12 cellular contexts compared by ENCODE assay signal in genomic region chr4:115453416-115453815, GRCh38.
"Had no signal": no experiment of that assay in that cellular context is flagged by ENCODE, and none has a peak within 500 bp of the region (broad histone marks: within the 10 kb centered on the region; RNA-seq: fewer than 3 reads in every experiment).

No MANE protein-coding gene starts in this region.

- DNase-seq: activated naive CD4-positive, alpha-beta T cell treated with anti-CD3 and anti-CD28 coated beads, Interleukin-2, amount 10 ng/mL, durations not matched to agents 7 days and 5 days; central memory CD4-positive, alpha-beta T cell; cortex of kidney; effector CD4-positive, alpha-beta T cell; right cardiac atrium; upper lobe of left lung had no signal

- H3K27ac Mint-ChIP-seq: activated naive CD4-positive, alpha-beta T cell treated with anti-CD3 and anti-CD28 coated beads, Interleukin-2, amount 10 ng/mL, durations not matched to agents 7 days and 5 days; memory B cell; nephron; stimulated activated naive CD8-positive, alpha-beta T cell treated with anti-CD3 and anti-CD28 coated beads, Interleukin-15, Interleukin-2, amounts not matched to agents 100 ng/mL and 50 ng/mL, for 24 hours had no signal

- H3K4me3 ChIP-seq: prostate gland, upper lobe of left lung had no signal

- H3K9me3 Mint-ChIP-seq: nephron; stimulated activated naive CD8-positive, alpha-beta T cell treated with anti-CD3 and anti-CD28 coated beads, Interleukin-15, Interleukin-2, amounts not matched to agents 100 ng/mL and 50 ng/mL, for 24 hours had no signal

- H3K27me3 ChIP-seq: upper lobe of left lung had no signal

- H3K4me1 ChIP-seq: prostate gland had no signal

- H3K4me1 Mint-ChIP-seq: activated naive CD4-positive, alpha-beta T cell treated with anti-CD3 and anti-CD28 coated beads, Interleukin-2, amount 10 ng/mL, durations not matched to agents 7 days and 5 days; memory B cell had no signal

- H3K27me3 Mint-ChIP-seq: activated naive CD4-positive, alpha-beta T cell treated with anti-CD3 and anti-CD28 coated beads, Interleukin-2, amount 10 ng/mL, durations not matched to agents 7 days and 5 days; memory B cell; stimulated activated naive CD8-positive, alpha-beta T cell treated with anti-CD3 and anti-CD28 coated beads, Interleukin-15, Interleukin-2, amounts not matched to agents 100 ng/mL and 50 ng/mL, for 24 hours had no signal

- H3K36me3 Mint-ChIP-seq: activated naive CD4-positive, alpha-beta T cell treated with anti-CD3 and anti-CD28 coated beads, Interleukin-2, amount 10 ng/mL, durations not matched to agents 7 days and 5 days; memory B cell had no signal

- ATAC-seq: activated CD4-positive, CD25-positive, alpha-beta regulatory T cell treated with anti-CD3 and anti-CD28 coated beads, Interleukin-2, amount 50 U/mL, for 24 hours; left lobe of liver; right cardiac atrium had no signal

- H3K4me3 Mint-ChIP-seq: activated naive CD4-positive, alpha-beta T cell treated with anti-CD3 and anti-CD28 coated beads, Interleukin-2, amount 10 ng/mL, durations not matched to agents 7 days and 5 days; memory B cell; nephron; stimulated activated naive CD8-positive, alpha-beta T cell treated with anti-CD3 and anti-CD28 coated beads, Interleukin-15, Interleukin-2, amounts not matched to agents 100 ng/mL and 50 ng/mL, for 24 hours had no signal

- H3K27ac ChIP-seq: prostate gland, upper lobe of left lung had no signal
